Comparison of ENCODE assay signal across 10 cellular contexts in genomic region chr17:70344356-70345060, GRCh38.
DNase-seq lines count a peak whose midpoint lies in the region; ATAC-seq and TF ChIP-seq lines count a peak whose summit lies in the region.
"Had no signal": no experiment of that assay in that cellular context is flagged by ENCODE, and none has a peak within 500 bp of the region (broad histone marks: within the 10 kb centered on the region; RNA-seq: fewer than 3 reads in every experiment).

No MANE protein-coding gene starts in this region.

- TF ChIP-seq CTCF in right lobe of liver (IDR thresholded peaks at IDR 0.05), result no peak
- TF ChIP-seq CTCF in thoracic aorta (IDR thresholded peaks at IDR 0.05), result no peak

- no peak for TF ChIP-seq POLR2A in right lobe of liver (IDR thresholded peaks at IDR 0.05)

- DNase-seq in activated T-cell treated with anti-CD3 and anti-CD28 coated beads, Interleukin-2, amount 50 U/mL, for 72 hours, result no peak
- no peak for DNase-seq in activated T-cell treated with anti-CD3 and anti-CD28 coated beads, Interleukin-2, amount 50 U/mL, for 1 hour
- DNase-seq in right lobe of liver (no peak), thoracic aorta (ENCODE audit: low spot score) (no peak), 8988T (no peak)
- DNase-seq in activated CD4-positive, alpha-beta T cell treated with anti-CD3 and anti-CD28 coated beads for 1 hour, result no peak
- DNase-seq: C1 segment of cervical spinal cord, NCI-H187 had no signal

- H3K4me1 ChIP-seq in right lobe of liver, result no peaks in the 10 kb centered on the region
- no peaks in the 10 kb centered on the region for H3K4me1 ChIP-seq in thoracic aorta (ENCODE audit: control insufficient read depth in 1 of 2, low read depth in 2 of 2)

- H3K36me3 Mint-ChIP-seq in activated T-cell treated with anti-CD3 and anti-CD28 coated beads, Interleukin-2, amount 50 U/mL, for 72 hours (ENCODE audit: insufficient read depth in 2 of 2), result no peaks in the 10 kb centered on the region
- H3K36me3 Mint-ChIP-seq in activated T-helper 17 cell treated with anti-CD3 and anti-CD28 coated beads, Interleukin-2, amount 50 U/mL, for 72 hours (ENCODE audit: low read depth), result no peaks in the 10 kb centered on the region

- H3K4me1 Mint-ChIP-seq in activated T-cell treated with anti-CD3 and anti-CD28 coated beads, Interleukin-2, amount 50 U/mL, for 72 hours (ENCODE audit: low read depth), result peaks cover 19% of the 10 kb centered on the region
- H3K4me1 Mint-ChIP-seq in activated T-helper 17 cell treated with anti-CD3 and anti-CD28 coated beads, Interleukin-2, amount 50 U/mL, for 72 hours, result peaks cover 5% of the 10 kb centered on the region

- H3K27ac Mint-ChIP-seq in activated T-cell treated with anti-CD3 and anti-CD28 coated beads, Interleukin-2, amount 50 U/mL, for 72 hours, result peak overlapping the region; percentile 94
- H3K27ac Mint-ChIP-seq in activated T-helper 17 cell treated with anti-CD3 and anti-CD28 coated beads, Interleukin-2, amount 50 U/mL, for 72 hours, result no peak overlapping the region

- peak overlapping the region; percentile 69 to 89 for H3K4me3 Mint-ChIP-seq in activated T-cell treated with anti-CD3 and anti-CD28 coated beads, Interleukin-2, amount 50 U/mL, for 72 hours
- peak overlapping the region; percentile 22 for H3K4me3 Mint-ChIP-seq in activated T-helper 17 cell treated with anti-CD3 and anti-CD28 coated beads, Interleukin-2, amount 50 U/mL, for 72 hours

- H3K27ac ChIP-seq in right lobe of liver (no peak overlapping the region), thoracic aorta (no peak overlapping the region)

- ATAC-seq in activated T-cell treated with anti-CD3 and anti-CD28 coated beads, Interleukin-2, amount 50 U/mL, for 72 hours (replicated peaks in 1 of 2), result peak; percentile 62 to 73
- ATAC-seq in activated T-helper 17 cell treated with anti-CD3 and anti-CD28 coated beads, Interleukin-2, amount 50 U/mL, for 72 hours (replicated peaks), result peak; percentile 50
- peak; percentile 38 to 78 (median 58) for ATAC-seq in right lobe of liver
- ATAC-seq in thoracic aorta (ENCODE audit: insufficient number of reproducible peaks, low FRiP score, low read depth), result no peak
- ATAC-seq in HG03095 (IDR thresholded peaks at IDR 0.05; ENCODE audit: unreplicated experiment), result no peak

- H3K9me3 Mint-ChIP-seq in activated T-cell treated with anti-CD3 and anti-CD28 coated beads, Interleukin-2, amount 50 U/mL, for 72 hours, result peaks cover 0 to 2% of the 10 kb centered on the region in 2 donors
- H3K9me3 Mint-ChIP-seq in activated T-helper 17 cell treated with anti-CD3 and anti-CD28 coated beads, Interleukin-2, amount 50 U/mL, for 72 hours, result peaks cover 3% of the 10 kb centered on the region

- H3K4me3 ChIP-seq in right lobe of liver, result peak overlapping the region in 2 of 3 donors; percentile 26 to 27
- peak overlapping the region; percentile 48 for H3K4me3 ChIP-seq in thoracic aorta

- intact Hi-C loops in right lobe of liver (cut with DNase I), result no loop called here

- no peaks in the 10 kb centered on the region for H3K27me3 Mint-ChIP-seq in activated T-cell treated with anti-CD3 and anti-CD28 coated beads, Interleukin-2, amount 50 U/mL, for 72 hours (ENCODE audit: low read depth)
- peaks cover 6% of the 10 kb centered on the region for H3K27me3 Mint-ChIP-seq in activated T-helper 17 cell treated with anti-CD3 and anti-CD28 coated beads, Interleukin-2, amount 50 U/mL, for 72 hours

- WGBS in right lobe of liver (ENCODE audit: insufficient coverage, low coverage, low lambda C conversion rate, missing lambda C conversion rate), result 9% methylated on average over 6 of the region's 6 CpGs

- H3K27me3 ChIP-seq in right lobe of liver, result no peaks in the 10 kb centered on the region
- H3K27me3 ChIP-seq in thoracic aorta (replicated peaks; ENCODE audit: insufficient read depth), result no peaks in the 10 kb centered on the region

- H3K9me3 ChIP-seq in right lobe of liver (no peaks in the 10 kb centered on the region), thoracic aorta (no peaks in the 10 kb centered on the region)

- H3K36me3 ChIP-seq in right lobe of liver (no peaks in the 10 kb centered on the region), thoracic aorta (no peaks in the 10 kb centered on the region)

Comparison
In these comparisons a context has a peak if more than half of its experiments do, and no peak if none do; other contexts are left out.
1. ATAC-seq: peak in activated T-cell treated with anti-CD3 and anti-CD28 coated beads, Interleukin-2, amount 50 U/mL, for 72 hours (2 of 2), activated T-helper 17 cell treated with anti-CD3 and anti-CD28 coated beads, Interleukin-2, amount 50 U/mL, for 72 hours (single experiment) and right lobe of liver (4 of 4); none in thoracic aorta (single experiment) and HG03095 (single experiment).